In the genomic region with DNA sequence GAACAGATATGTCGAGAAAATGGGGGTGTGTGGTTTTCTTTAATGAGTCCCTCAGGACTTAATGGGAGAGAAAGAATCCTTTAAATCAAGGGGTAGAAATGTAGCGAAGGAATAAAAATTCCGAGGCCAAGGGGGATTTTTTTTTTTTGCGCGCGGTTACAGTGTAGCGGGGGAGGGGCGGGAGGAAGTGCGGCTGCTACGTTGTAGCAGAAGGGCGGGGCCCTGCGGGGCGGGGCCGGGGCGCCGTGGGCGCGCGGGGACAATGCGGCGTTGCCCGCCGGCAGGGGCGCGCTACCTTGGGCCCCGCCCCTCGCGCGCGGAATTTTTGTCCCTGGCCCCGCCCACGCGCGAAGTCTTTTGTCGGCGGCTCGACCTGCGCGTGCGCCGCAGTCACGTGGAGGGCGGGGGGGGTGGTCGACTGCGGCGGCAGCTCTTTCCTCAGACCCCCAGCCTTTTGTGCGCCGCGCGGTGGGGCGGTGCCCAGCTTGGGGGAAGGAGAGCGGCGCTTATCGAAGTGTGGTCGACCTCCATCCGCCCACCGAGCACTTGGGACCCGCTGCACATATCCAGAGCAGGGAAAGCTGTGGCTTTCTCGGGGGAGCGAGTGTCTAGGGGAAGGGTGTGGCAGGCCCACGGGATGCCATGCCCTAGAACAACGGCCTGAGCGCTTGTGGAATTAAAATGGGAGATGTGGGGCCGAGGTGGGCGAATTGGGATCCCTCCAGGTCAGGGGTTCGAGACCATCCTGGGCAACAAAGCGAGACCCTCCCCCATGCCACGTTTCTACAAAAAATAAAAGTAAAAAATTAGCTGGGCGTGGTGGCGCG, we compare ENCODE assay signal across 8 cellular contexts. TPM values are rescaled to one million over a fixed set of nuclear protein-coding genes. Genes with fewer than 3 reads are reported as not detected.
DNase-seq lines count a peak whose midpoint lies in the region; ATAC-seq, FAIRE-seq and TF ChIP-seq lines count a peak whose summit lies in the region.

No MANE protein-coding gene starts in this region.

- in situ Hi-C loops in HepG2 (cut with HindIII; ENCODE audit: extremely low pct_ligation_motif_present, low pct_unique_long_range_greater_than_20kb), result loop anchor here (5.0 to 10.0 kb wide), 2 partner anchors 44 to 237 kb away; a partner anchor contains a TSS

- H3K4me1 ChIP-seq in HepG2 (ENCODE audit: insufficient read depth, low read length), result peaks cover 63% of the 10 kb centered on the region

- H3K27ac ChIP-seq in HepG2 (ENCODE audit: extremely low read length, insufficient read depth, low read length), result peak overlapping the region; percentile 96

- TF ChIP-seq CTCF in HepG2 (CRISPR knock-in tag; IDR thresholded peaks at IDR 0.05), result peak; percentile 61

- H3K9ac ChIP-seq in HepG2 (ENCODE audit: insufficient read depth, low read depth, low read length), result peak overlapping the region; percentile 96

- peak; percentile 81 for TF ChIP-seq RAD21 in HepG2 (CRISPR knock-in tag; IDR thresholded peaks at IDR 0.05)

- H3K4me3 ChIP-seq in GM08714 (ENCODE audit: low read length) (peak overlapping the region; percentile 94), HepG2 (replicated peaks in 1 of 3; ENCODE audit: insufficient read depth in 1 of 3, low read depth in 2 of 3, low read length in 3 of 3) (peak overlapping the region; percentile 89 to 94 (median 90))

- TF ChIP-seq POLR2A in HepG2 (IDR thresholded peaks at IDR 0.05; ENCODE audit: insufficient read depth in 1 of 2, low read depth in 2 of 2, low read length in 2 of 2), result peak; percentile 62 to 76

- ATAC-seq in HG03354 (IDR thresholded peaks at IDR 0.05; ENCODE audit: poor library complexity, severe bottlenecking, unreplicated experiment) (peak; percentile 20), HepG2 (peak; percentile 9; the same call in 2 of the 3 replicates), HG02852 (IDR thresholded peaks at IDR 0.05; ENCODE audit: unreplicated experiment) (no peak)

- WGBS in HepG2 (ENCODE audit: low lambda C conversion rate), result 3% methylated on average over 40 of the region's 71 CpGs

- peak overlapping the region; percentile 82 for H3K4me2 ChIP-seq in HepG2 (ENCODE audit: low read depth, low read length)

- H3K79me2 ChIP-seq in HepG2 (ENCODE audit: insufficient read depth, low read length), result peaks cover 46% of the 10 kb centered on the region

- no peaks in the 10 kb centered on the region for H3K9me3 ChIP-seq in HepG2 (ENCODE audit: low read length)

- TF ChIP-seq EP300 in HepG2 (IDR thresholded peaks at IDR 0.05; ENCODE audit: low read depth in 2 of 2, low read length in 2 of 2) (no peak; a peak in 1 of 4 replicates), HepG2 (CRISPR knock-in tag; IDR thresholded peaks at IDR 0.05; ENCODE audit: borderline replicate concordance) (peak; percentile 52; the same call in 1 of the 2 replicates)

- CTCF ChIA-PET in HepG2 (lab: Yijun Ruan, JAX; ENCODE audit: low intra/inter-chr PET ratio, low total read pairs), result interaction anchor here (1.0 to 3.5 kb wide), 4 partner anchors 9 to 49 kb away, joined by 4 to 130 read pairs (median 4); a partner anchor contains a TSS

- intact Hi-C loops in HepG2 (cut with micrococcal nuclease; ENCODE audit: unreplicated experiment), result loop anchor here (1.0 to 5.0 kb wide), 5 partner anchors 34 to 239 kb away; a partner anchor contains a TSS

- no peak overlapping the region for H2AFZ ChIP-seq in HepG2 (ENCODE audit: low read length)

- H4K20me1 ChIP-seq in HepG2 (ENCODE audit: insufficient read depth, low read length), result peaks cover 44% of the 10 kb centered on the region

- DNase-seq in NCI-H748 (lab: John Stamatoyannopoulos, UW; ENCODE audit: unreplicated experiment) (peak; percentile 95), dedifferentiated amniotic fluid mesenchymal stem cell (ENCODE audit: extremely low spot score) (peak; percentile 88), HepG2 (ENCODE audit: low spot score) (peak; percentile 80)
- DNase-seq in activated CD4-positive, alpha-beta T cell treated with anti-CD3 and anti-CD28 coated beads, Interleukin-2, amount 50 U/mL, for 1 hour, result peak; percentile 95
- peak; percentile 96 for DNase-seq in stimulated activated CD4-positive, alpha-beta T cell treated with anti-CD3 and anti-CD28 coated beads, Interleukin-2, amount 100 ng/mL, for 4 hours (ENCODE audit: low read depth)

- FAIRE-seq in HepG2 (lab: Jason Lieb, UNC), result no peak

- POLR2A ChIA-PET in HepG2 (lab: Yijun Ruan, JAX), result interaction anchor here (0.7 to 5.0 kb wide), 25 partner anchors 9 to 193 kb away, joined by 3 to 92 read pairs (median 8); a partner anchor contains a TSS

- peaks cover 13 to 35% of the 10 kb centered on the region in 2 experiments for H3K36me3 ChIP-seq in HepG2 (replicated peaks in 1 of 2; ENCODE audit: control insufficient read depth in 1 of 2, insufficient read depth in 2 of 2, low read length in 2 of 2)

- no TSS peak for BruUV-seq in HepG2 (replicated peaks; lab: Mats Ljungman, UMichigan)

- no peaks in the 10 kb centered on the region; a peak in 1 of 5 replicates for H3K27me3 ChIP-seq in HepG2 (ENCODE audit: control insufficient read depth in 1 of 2, insufficient read depth in 2 of 2, low read length in 2 of 2)

RNA-seq across cellular contexts. Expression of a gene that starts 1.3 kb away (rescaled TPM):
- 911 and 1,275 TPM in 2 replicates for total RNA-seq in HepG2 (2016; rRNA removed; fragmentation: Illumina TruSeq; extraction: Trizol)
- total RNA-seq in HepG2 (2016; cell fraction: cytosol; rRNA removed; fragmentation: Illumina TruSeq; extraction: Trizol; ENCODE audit: low read depth), result 241 and 250 TPM in 2 replicates
- 892 and 1,275 TPM in 2 replicates for total RNA-seq in HepG2 (2016; cell fraction: insoluble cytoplasmic fraction; rRNA removed; fragmentation: Illumina TruSeq; extraction: Trizol)
- 542 and 545 TPM in 2 replicates for total RNA-seq in HepG2 (2016; cell fraction: membrane; rRNA removed; fragmentation: Illumina TruSeq; extraction: Trizol)
- total RNA-seq in HepG2 (2016; cell fraction: nucleus; rRNA removed; fragmentation: Illumina TruSeq; extraction: Trizol), result 386 and 402 TPM in 2 replicates
- 980 and 1,163 TPM in 2 replicates for polyA plus RNA-seq in HepG2 (2011; rRNA removed)
- polyA plus RNA-seq in HepG2 (2011; cell fraction: cytosol; rRNA removed), result 853 and 1,099 TPM in 2 replicates
- polyA plus RNA-seq in HepG2 (2011; cell fraction: nucleus; rRNA removed), result 241 and 246 TPM in 2 replicates
- 478 and 597 TPM in 2 replicates for polyA plus RNA-seq in HepG2 (2012)
- polyA plus RNA-seq in HepG2 (2016; cell fraction: cytosol; fragmentation: Illumina TruSeq; extraction: Trizol; ENCODE audit: low read depth), result 300 and 321 TPM in 2 replicates
- polyA plus RNA-seq in HepG2 (2016; cell fraction: insoluble cytoplasmic fraction; fragmentation: Illumina TruSeq; extraction: Trizol; ENCODE audit: low read depth), result 2,019 and 2,085 TPM in 2 replicates
- polyA plus RNA-seq in HepG2 (2016; cell fraction: membrane; fragmentation: Illumina TruSeq; extraction: Trizol; ENCODE audit: low read depth), result 586 and 657 TPM in 2 replicates
- 686 and 716 TPM in 2 replicates for polyA plus RNA-seq in HepG2 (2016; cell fraction: nucleus; fragmentation: Illumina TruSeq; extraction: Trizol; ENCODE audit: insufficient read depth, low read depth)
- polyA minus RNA-seq in HepG2 (2011; rRNA and poly(A)+ RNA removed; ENCODE audit: low replicate concordance), result 1,833 and 2,373 TPM in 2 replicates
- 412 and 479 TPM in 2 replicates for polyA minus RNA-seq in HepG2 (2011; cell fraction: cytosol; rRNA and poly(A)+ RNA removed)
- polyA minus RNA-seq in HepG2 (2011; cell fraction: nucleus; rRNA and poly(A)+ RNA removed), result 105 and 134 TPM in 2 replicates

RNA-seq across cellular contexts. Expression of a gene that starts 4.3 kb away (rescaled TPM):
- total RNA-seq in HepG2 (2016; rRNA removed; fragmentation: Illumina TruSeq; extraction: Trizol), result 8.4 and 20.5 TPM in 2 replicates
- total RNA-seq in HepG2 (2016; cell fraction: cytosol; rRNA removed; fragmentation: Illumina TruSeq; extraction: Trizol; ENCODE audit: low read depth), result 2.6 TPM in 2 replicates
- 9.0 and 18.7 TPM in 2 replicates for total RNA-seq in HepG2 (2016; cell fraction: insoluble cytoplasmic fraction; rRNA removed; fragmentation: Illumina TruSeq; extraction: Trizol)
- 7.6 TPM in 2 replicates for total RNA-seq in HepG2 (2016; cell fraction: membrane; rRNA removed; fragmentation: Illumina TruSeq; extraction: Trizol)
- total RNA-seq in HepG2 (2016; cell fraction: nucleus; rRNA removed; fragmentation: Illumina TruSeq; extraction: Trizol), result 18.3 and 20.9 TPM in 2 replicates
- polyA plus RNA-seq in HepG2 (2011; rRNA removed), result 11.7 and 14.0 TPM in 2 replicates
- 4.5 and 6.7 TPM in 2 replicates for polyA plus RNA-seq in HepG2 (2011; cell fraction: cytosol; rRNA removed)
- polyA plus RNA-seq in HepG2 (2011; cell fraction: nucleus; rRNA removed), result 39.8 and 42.9 TPM in 2 replicates
- polyA plus RNA-seq in HepG2 (2012), result 14.2 and 21.0 TPM in 2 replicates
- polyA plus RNA-seq in HepG2 (2016; cell fraction: cytosol; fragmentation: Illumina TruSeq; extraction: Trizol; ENCODE audit: low read depth), result 1.2 and 1.3 TPM in 2 replicates
- 13.9 and 27.7 TPM in 2 replicates for polyA plus RNA-seq in HepG2 (2016; cell fraction: insoluble cytoplasmic fraction; fragmentation: Illumina TruSeq; extraction: Trizol; ENCODE audit: low read depth)
- polyA plus RNA-seq in HepG2 (2016; cell fraction: membrane; fragmentation: Illumina TruSeq; extraction: Trizol; ENCODE audit: low read depth), result 2.2 and 3.4 TPM in 2 replicates
- polyA plus RNA-seq in HepG2 (2016; cell fraction: nucleus; fragmentation: Illumina TruSeq; extraction: Trizol; ENCODE audit: insufficient read depth, low read depth), result 66.8 and 94.4 TPM in 2 replicates
- 16.6 and 29.4 TPM in 2 replicates for polyA minus RNA-seq in HepG2 (2011; rRNA and poly(A)+ RNA removed; ENCODE audit: low replicate concordance)
- polyA minus RNA-seq in HepG2 (2011; cell fraction: cytosol; rRNA and poly(A)+ RNA removed), result 8.0 and 10.3 TPM in 2 replicates
- polyA minus RNA-seq in HepG2 (2011; cell fraction: nucleus; rRNA and poly(A)+ RNA removed), result 7.6 and 9.1 TPM in 2 replicates

RNA-seq across cellular contexts. Expression of a gene that starts 21.1 kb away (rescaled TPM):
- total RNA-seq in HepG2 (2016; rRNA removed; fragmentation: Illumina TruSeq; extraction: Trizol), result 77.8 and 82.3 TPM in 2 replicates
- 113 and 115 TPM in 2 replicates for total RNA-seq in HepG2 (2016; cell fraction: cytosol; rRNA removed; fragmentation: Illumina TruSeq; extraction: Trizol; ENCODE audit: low read depth)
- total RNA-seq in HepG2 (2016; cell fraction: insoluble cytoplasmic fraction; rRNA removed; fragmentation: Illumina TruSeq; extraction: Trizol), result 72.3 and 79.6 TPM in 2 replicates
- 145 and 152 TPM in 2 replicates for total RNA-seq in HepG2 (2016; cell fraction: membrane; rRNA removed; fragmentation: Illumina TruSeq; extraction: Trizol)
- 43.2 and 49.0 TPM in 2 replicates for total RNA-seq in HepG2 (2016; cell fraction: nucleus; rRNA removed; fragmentation: Illumina TruSeq; extraction: Trizol)
- polyA plus RNA-seq in HepG2 (2011; rRNA removed), result 130 and 150 TPM in 2 replicates
- polyA plus RNA-seq in HepG2 (2011; cell fraction: cytosol; rRNA removed), result 126 and 128 TPM in 2 replicates
- 139 and 173 TPM in 2 replicates for polyA plus RNA-seq in HepG2 (2011; cell fraction: nucleus; rRNA removed)
- 119 and 142 TPM in 2 replicates for polyA plus RNA-seq in HepG2 (2012)
- 217 and 220 TPM in 2 replicates for polyA plus RNA-seq in HepG2 (2016; cell fraction: cytosol; fragmentation: Illumina TruSeq; extraction: Trizol; ENCODE audit: low read depth)
- 116 and 125 TPM in 2 replicates for polyA plus RNA-seq in HepG2 (2016; cell fraction: insoluble cytoplasmic fraction; fragmentation: Illumina TruSeq; extraction: Trizol; ENCODE audit: low read depth)
- polyA plus RNA-seq in HepG2 (2016; cell fraction: membrane; fragmentation: Illumina TruSeq; extraction: Trizol; ENCODE audit: low read depth), result 219 and 220 TPM in 2 replicates
- 146 and 154 TPM in 2 replicates for polyA plus RNA-seq in HepG2 (2016; cell fraction: nucleus; fragmentation: Illumina TruSeq; extraction: Trizol; ENCODE audit: insufficient read depth, low read depth)
- 102 and 133 TPM in 2 replicates for polyA minus RNA-seq in HepG2 (2011; rRNA and poly(A)+ RNA removed; ENCODE audit: low replicate concordance)
- polyA minus RNA-seq in HepG2 (2011; cell fraction: cytosol; rRNA and poly(A)+ RNA removed), result 49.8 and 51.9 TPM in 2 replicates
- 34.5 and 57.3 TPM in 2 replicates for polyA minus RNA-seq in HepG2 (2011; cell fraction: nucleus; rRNA and poly(A)+ RNA removed)

RNA-seq across cellular contexts. Expression of a gene that starts 22.9 kb away (rescaled TPM):
- 28.7 and 51.1 TPM in 2 replicates for total RNA-seq in HepG2 (2016; rRNA removed; fragmentation: Illumina TruSeq; extraction: Trizol)
- 83.5 and 89.8 TPM in 2 replicates for total RNA-seq in HepG2 (2016; cell fraction: cytosol; rRNA removed; fragmentation: Illumina TruSeq; extraction: Trizol; ENCODE audit: low read depth)
- total RNA-seq in HepG2 (2016; cell fraction: insoluble cytoplasmic fraction; rRNA removed; fragmentation: Illumina TruSeq; extraction: Trizol), result 25.7 and 52.1 TPM in 2 replicates
- total RNA-seq in HepG2 (2016; cell fraction: membrane; rRNA removed; fragmentation: Illumina TruSeq; extraction: Trizol), result 91.3 and 101 TPM in 2 replicates
- 33.1 and 34.2 TPM in 2 replicates for total RNA-seq in HepG2 (2016; cell fraction: nucleus; rRNA removed; fragmentation: Illumina TruSeq; extraction: Trizol)
- 131 and 151 TPM in 2 replicates for polyA plus RNA-seq in HepG2 (2011; rRNA removed)
- 117 TPM in 2 replicates for polyA plus RNA-seq in HepG2 (2011; cell fraction: cytosol; rRNA removed)
- 111 and 130 TPM in 2 replicates for polyA plus RNA-seq in HepG2 (2011; cell fraction: nucleus; rRNA removed)
- polyA plus RNA-seq in HepG2 (2012), result 130 and 313 TPM in 2 replicates
- 21.8 and 24.4 TPM in 2 replicates for polyA plus RNA-seq in HepG2 (2016; cell fraction: cytosol; fragmentation: Illumina TruSeq; extraction: Trizol; ENCODE audit: low read depth)
- polyA plus RNA-seq in HepG2 (2016; cell fraction: insoluble cytoplasmic fraction; fragmentation: Illumina TruSeq; extraction: Trizol; ENCODE audit: low read depth), result 28.6 and 30.4 TPM in 2 replicates
- polyA plus RNA-seq in HepG2 (2016; cell fraction: membrane; fragmentation: Illumina TruSeq; extraction: Trizol; ENCODE audit: low read depth), result 23.7 and 25.1 TPM in 2 replicates
- 72.1 and 79.6 TPM in 2 replicates for polyA plus RNA-seq in HepG2 (2016; cell fraction: nucleus; fragmentation: Illumina TruSeq; extraction: Trizol; ENCODE audit: insufficient read depth, low read depth)
- polyA minus RNA-seq in HepG2 (2011; rRNA and poly(A)+ RNA removed; ENCODE audit: low replicate concordance), result 19.0 and 307 TPM in 2 replicates
- polyA minus RNA-seq in HepG2 (2011; cell fraction: cytosol; rRNA and poly(A)+ RNA removed), result 213 and 378 TPM in 2 replicates
- polyA minus RNA-seq in HepG2 (2011; cell fraction: nucleus; rRNA and poly(A)+ RNA removed), result 95.2 and 99.7 TPM in 2 replicates

RNA-seq across cellular contexts. Expression of a gene that starts 30.6 kb away (rescaled TPM):
- total RNA-seq in HepG2 (2016; rRNA removed; fragmentation: Illumina TruSeq; extraction: Trizol), result 7.4 and 16.0 TPM in 2 replicates
- total RNA-seq in HepG2 (2016; cell fraction: cytosol; rRNA removed; fragmentation: Illumina TruSeq; extraction: Trizol; ENCODE audit: low read depth), result 6.4 and 6.8 TPM in 2 replicates
- total RNA-seq in HepG2 (2016; cell fraction: insoluble cytoplasmic fraction; rRNA removed; fragmentation: Illumina TruSeq; extraction: Trizol), result 7.0 and 15.7 TPM in 2 replicates
- 11.0 and 11.6 TPM in 2 replicates for total RNA-seq in HepG2 (2016; cell fraction: membrane; rRNA removed; fragmentation: Illumina TruSeq; extraction: Trizol)
- 13.6 and 15.9 TPM in 2 replicates for total RNA-seq in HepG2 (2016; cell fraction: nucleus; rRNA removed; fragmentation: Illumina TruSeq; extraction: Trizol)
- polyA plus RNA-seq in HepG2 (2011; rRNA removed), result 12.5 TPM in 2 replicates
- polyA plus RNA-seq in HepG2 (2011; cell fraction: cytosol; rRNA removed), result 10.6 and 14.5 TPM in 2 replicates
- polyA plus RNA-seq in HepG2 (2011; cell fraction: nucleus; rRNA removed), result 11.7 and 12.5 TPM in 2 replicates
- 11.9 and 19.8 TPM in 2 replicates for polyA plus RNA-seq in HepG2 (2012)
- polyA plus RNA-seq in HepG2 (2016; cell fraction: cytosol; fragmentation: Illumina TruSeq; extraction: Trizol; ENCODE audit: low read depth), result 16.1 and 17.3 TPM in 2 replicates
- 19.1 and 23.6 TPM in 2 replicates for polyA plus RNA-seq in HepG2 (2016; cell fraction: insoluble cytoplasmic fraction; fragmentation: Illumina TruSeq; extraction: Trizol; ENCODE audit: low read depth)
- polyA plus RNA-seq in HepG2 (2016; cell fraction: membrane; fragmentation: Illumina TruSeq; extraction: Trizol; ENCODE audit: low read depth), result 27.9 and 29.1 TPM in 2 replicates
- polyA plus RNA-seq in HepG2 (2016; cell fraction: nucleus; fragmentation: Illumina TruSeq; extraction: Trizol; ENCODE audit: insufficient read depth, low read depth), result 46.7 and 53.9 TPM in 2 replicates
- polyA minus RNA-seq in HepG2 (2011; rRNA and poly(A)+ RNA removed; ENCODE audit: low replicate concordance), result 28.0 and 30.7 TPM in 2 replicates
- 9.8 and 11.5 TPM in 2 replicates for polyA minus RNA-seq in HepG2 (2011; cell fraction: cytosol; rRNA and poly(A)+ RNA removed)
- 3.3 and 4.5 TPM in 2 replicates for polyA minus RNA-seq in HepG2 (2011; cell fraction: nucleus; rRNA and poly(A)+ RNA removed)
